Comparison of ENCODE assay signal across 22 cellular contexts in genomic region chr12:88752183-88752582, GRCh38.
"Had no signal": no experiment of that assay in that cellular context is flagged by ENCODE, and none has a peak within 500 bp of the region (broad histone marks: within the 10 kb centered on the region; RNA-seq: fewer than 3 reads in every experiment).

No MANE protein-coding gene starts in this region.

- H3K36me3 ChIP-seq: esophagus squamous epithelium, right atrium auricular region, spleen, suprapubic skin, tibial artery had no signal

- H3K9me3 ChIP-seq: esophagus squamous epithelium, right atrium auricular region, spleen, suprapubic skin, tibial artery had no signal

- DNase-seq: activated B cell treated with CpG ODN at 0.5 μM for 24 hours; activated CD4-positive, alpha-beta T cell treated with anti-CD3 and anti-CD28 coated beads for 36 hours; activated CD8-positive, alpha-beta memory T cell treated with anti-CD3 and anti-CD28 coated beads, Interleukin-2, amount 10 ng/mL, durations not matched to agents 7 days and 5 days; activated CD8-positive, alpha-beta T cell treated with anti-CD3 and anti-CD28 coated beads, Interleukin-2, amount 10 ng/mL, durations not matched to agents 7 days and 5 days; activated T-cell treated with anti-CD3 and anti-CD28 coated beads, Interleukin-2, amount 50 U/mL, for 48 hours; dermis blood vessel endothelial cell; effector CD4-positive, alpha-beta T cell; esophagus squamous epithelium; foreskin melanocyte; glutamatergic neuron; islet precursor cell; midbrain; spleen; stimulated activated naive CD4-positive, alpha-beta T cell; T-helper 1 cell; tibial artery had no signal

- H3K27ac ChIP-seq: epithelial cell of prostate, esophagus squamous epithelium, right atrium auricular region, spleen, suprapubic skin, tibial artery had no signal

- FAIRE-seq: bronchial epithelial cell had no signal

- ATAC-seq: activated CD4-positive, alpha-beta T cell treated with anti-CD3 and anti-CD28 coated beads for 36 hours; activated CD8-positive, alpha-beta memory T cell treated with anti-CD3 and anti-CD28 coated beads, Interleukin-2, amount 10 ng/mL, durations not matched to agents 7 days and 5 days; activated CD8-positive, alpha-beta T cell treated with anti-CD3 and anti-CD28 coated beads, Interleukin-2, amount 10 ng/mL, durations not matched to agents 7 days and 5 days; activated naive CD4-positive, alpha-beta T cell treated with anti-CD3 and anti-CD28 coated beads, Interleukin-2, amount 50 U/mL, for 72 hours; natural killer cell treated with Interleukin-12 subunit alpha and Interleukin-12 subunit beta and Interleukin-15 and Interleukin-18, amount 100 ng/mL, for 72 hours had no signal

- H3K4me1 ChIP-seq: esophagus squamous epithelium, right atrium auricular region, spleen, suprapubic skin, tibial artery had no signal

- H3K4me3 ChIP-seq: esophagus squamous epithelium, right atrium auricular region, spleen, suprapubic skin, tibial artery had no signal

- H3K27me3 ChIP-seq: esophagus squamous epithelium, right atrium auricular region, spleen, suprapubic skin, tibial artery had no signal
